In genomic region chr1:186375152-186375928, GRCh38 we compare ENCODE assay signal across 8 cellular contexts. TPM values are rescaled to one million over a fixed set of nuclear protein-coding genes. Genes with fewer than 3 reads are reported as not detected.
A peak's percentile ranks its signal among the peaks of the same experiment; 100 is the strongest.
DNase-seq lines count a peak whose midpoint lies in the region; ATAC-seq lines count a peak whose summit lies in the region.

ODR4 (plus strand) TSS chr1:186375838; CDS start chr1:186379786, 3,948 bp downstream.
TPR (minus strand) TSS chr1:186375253; CDS start chr1:186375028, 225 bp downstream.

- H3K4me1 ChIP-seq in BLaER1 treated with 17β-estradiol and CSF1 and Interleukin-3, amounts not matched to agents 10 nM and 100 nM: peaks cover 9 to 31% (median 23%) of the 10 kb centered on the region in 10 experiments

- peak within 1 kb of the TSS; percentile 85 to 92 (median 87) for H3K9ac ChIP-seq in BLaER1 treated with 17β-estradiol and CSF1 and Interleukin-3, amounts not matched to agents 10 nM and 100 nM

- ATAC-seq in GM19324 (IDR thresholded peaks at IDR 0.05; ENCODE audit: low FRiP score, unreplicated experiment) (peak; percentile 94), HG03520 (IDR thresholded peaks at IDR 0.05; ENCODE audit: unreplicated experiment) (peak; percentile 79), left lobe of liver (peak; percentile 88)

- H3K4me2 ChIP-seq in BLaER1 treated with 17β-estradiol and CSF1 and Interleukin-3, amounts not matched to agents 10 nM and 100 nM: peak within 1 kb of the TSS; percentile 83 to 99 (median 91)

- H4K20me1 ChIP-seq in BLaER1 treated with 17β-estradiol and CSF1 and Interleukin-3, amounts not matched to agents 10 nM and 100 nM: peaks cover 7 to 83% (median 42%) of the 10 kb centered on the region in 11 experiments; a peak in 17 of 22 replicates

- peak; percentile 99 for DNase-seq in NCI-H69 (lab: John Stamatoyannopoulos, UW)
- DNase-seq in activated CD4-positive, alpha-beta T cell treated with anti-CD3 and anti-CD28 coated beads, Interleukin-2, amount 50 U/mL, for 1 hour: peak; percentile 96
- DNase-seq in dedifferentiated amniotic fluid mesenchymal stem cell (ENCODE audit: extremely low spot score): peak; percentile 99
- peak; percentile 97 for DNase-seq in left lobe of liver (ENCODE audit: low spot score)
- peak; percentile 91 to 93 for DNase-seq in stimulated activated CD4-positive, alpha-beta T cell treated with anti-CD3 and anti-CD28 coated beads, Interleukin-2, amount 100 ng/mL, for 48 hours

- H3K27ac ChIP-seq in BLaER1 treated with 17β-estradiol and CSF1 and Interleukin-3, amounts not matched to agents 10 nM and 100 nM: peak within 1 kb of the TSS; percentile 76 to 92 (median 86)

- H3K4me3 ChIP-seq in BLaER1 treated with 17β-estradiol and CSF1 and Interleukin-3, amounts not matched to agents 10 nM and 100 nM: peak within 1 kb of the TSS; percentile 79 to 98 (median 92)

- no peaks in the 10 kb centered on the region for H3K9me3 ChIP-seq in BLaER1 treated with 17β-estradiol and CSF1 and Interleukin-3, amounts not matched to agents 10 nM and 100 nM (replicated peaks in 1 of 11)

- no peaks in the 10 kb centered on the region for H3K27me3 ChIP-seq in BLaER1 treated with 17β-estradiol and CSF1 and Interleukin-3, amounts not matched to agents 10 nM and 100 nM

- peaks cover 36 to 52% (median 42%) of the 10 kb centered on the region in 11 experiments for H3K36me3 ChIP-seq in BLaER1 treated with 17β-estradiol and CSF1 and Interleukin-3, amounts not matched to agents 10 nM and 100 nM

RNA-seq across cellular contexts. Expression of gene ODR4, which starts in this region (rescaled TPM):
- total RNA-seq in left lobe of liver: 12.3 TPM

RNA-seq across cellular contexts. Expression of gene TPR, which starts in this region (rescaled TPM):
- 27.2 TPM for total RNA-seq in left lobe of liver

Comparison
In these comparisons a context has a peak if more than half of its experiments do, and no peak if none do; other contexts are left out.
1. Peak in every context shown above with its lines: DNase-seq, ATAC-seq, H3K4me3 ChIP-seq and H3K27ac ChIP-seq.